Comparison of ENCODE assay signal across 23 cellular contexts in genomic region chr15:27776501-27776900, GRCh38.
DNase-seq lines count a peak whose midpoint lies in the region; ATAC-seq, FAIRE-seq and TF ChIP-seq lines count a peak whose summit lies in the region.
"Had no signal": no experiment of that assay in that cellular context is flagged by ENCODE, and none has a peak within 500 bp of the region (broad histone marks: within the 10 kb centered on the region; RNA-seq: fewer than 3 reads in every experiment).

No MANE protein-coding gene starts in this region.

- no peak overlapping the region for H3K9ac ChIP-seq in mammary epithelial cell (ENCODE audit: insufficient read depth, low read length)
- H3K9ac ChIP-seq: BLaER1 had no signal

- no peak overlapping the region for H3K4me3 Mint-ChIP-seq in activated CD4-positive, alpha-beta T cell treated with anti-CD3 and anti-CD28 coated beads, Interleukin-2, amount 10 ng/mL, durations not matched to agents 24 days and 14 days
- H3K4me3 Mint-ChIP-seq in activated CD4-positive, alpha-beta T cell treated with anti-CD3 and anti-CD28 coated beads for 36 hours = no peak overlapping the region
- no peak overlapping the region for H3K4me3 Mint-ChIP-seq in neural crest cell
- no peak overlapping the region for H3K4me3 Mint-ChIP-seq in stimulated activated effector memory CD8-positive, alpha-beta T cell treated with anti-CD3 and anti-CD28 coated beads, Interleukin-12 subunit alpha, Interleukin-12 subunit beta, amount 100 ng/mL, for 72 hours
- H3K4me3 Mint-ChIP-seq: B cell; CD4-positive, CD25-positive, alpha-beta regulatory T cell; CD8-positive, alpha-beta T cell; HFFc6 had no signal

- no peaks in the 10 kb centered on the region for H3K4me1 ChIP-seq in small intestine (ENCODE audit: control insufficient read depth in 2 of 2, insufficient read depth in 1 of 2, low read depth in 1 of 2, low read length in 1 of 2)
- H3K4me1 ChIP-seq in pancreas = no peaks in the 10 kb centered on the region
- H3K4me1 ChIP-seq in mammary epithelial cell (ENCODE audit: insufficient read depth, low read length) = no peaks in the 10 kb centered on the region
- H3K4me1 ChIP-seq: Caco-2, HAP-1 had no signal

- dilution Hi-C loops in mammary epithelial cell (cut with HindIII; ENCODE audit: low sequenced_read_pairs) = no loop called here

- in situ Hi-C loops in mammary epithelial cell (cut with MboI; ENCODE audit: low sequenced_read_pairs in 2 of 2) = no loop called here

- no peak overlapping the region for H2AFZ ChIP-seq in mammary epithelial cell (ENCODE audit: low read depth, low read length)

- H3K9me3 ChIP-seq in small intestine (ENCODE audit: control insufficient read depth, low read depth) (no peaks in the 10 kb centered on the region), pancreas (no peaks in the 10 kb centered on the region), mammary epithelial cell (replicated peaks; ENCODE audit: insufficient read depth, low read length) (peaks cover 54% of the 10 kb centered on the region)
- H3K9me3 ChIP-seq: BLaER1, HAP-1 had no signal

- WGBS in small intestine, 3 donors = 90 to 93% (median 92%) methylated on average over 15 of the region's 15 CpGs
- 75 to 83% methylated on average over 15 of the region's 15 CpGs for WGBS in pancreas, 2 donors
- 68% methylated on average over 11 of the region's 15 CpGs for WGBS in mammary epithelial cell (ENCODE audit: low coverage, missing lambda C conversion rate)

- H3K9me3 Mint-ChIP-seq in activated CD4-positive, alpha-beta T cell treated with anti-CD3 and anti-CD28 coated beads, Interleukin-2, amount 10 ng/mL, durations not matched to agents 24 days and 14 days = peaks cover 10% of the 10 kb centered on the region
- peaks cover 2% of the 10 kb centered on the region for H3K9me3 Mint-ChIP-seq in activated CD4-positive, alpha-beta T cell treated with anti-CD3 and anti-CD28 coated beads for 36 hours (ENCODE audit: low read depth)
- peaks cover 4% of the 10 kb centered on the region for H3K9me3 Mint-ChIP-seq in neural crest cell
- H3K9me3 Mint-ChIP-seq in stimulated activated effector memory CD8-positive, alpha-beta T cell treated with anti-CD3 and anti-CD28 coated beads, Interleukin-12 subunit alpha, Interleukin-12 subunit beta, amount 100 ng/mL, for 72 hours = peaks cover 16% of the 10 kb centered on the region

- H3K27me3 Mint-ChIP-seq in activated CD4-positive, alpha-beta T cell treated with anti-CD3 and anti-CD28 coated beads, Interleukin-2, amount 10 ng/mL, durations not matched to agents 24 days and 14 days = no peaks in the 10 kb centered on the region
- peaks cover 2% of the 10 kb centered on the region for H3K27me3 Mint-ChIP-seq in activated CD4-positive, alpha-beta T cell treated with anti-CD3 and anti-CD28 coated beads for 36 hours
- H3K27me3 Mint-ChIP-seq in neural crest cell (ENCODE audit: low read depth) = no peaks in the 10 kb centered on the region
- H3K27me3 Mint-ChIP-seq: B cell; CD4-positive, CD25-positive, alpha-beta regulatory T cell had no signal

- no peak overlapping the region for H3K4me3 ChIP-seq in small intestine (ENCODE audit: low read depth in 1 of 2, low read length in 2 of 2)
- no peak overlapping the region for H3K4me3 ChIP-seq in pancreas
- H3K4me3 ChIP-seq in mammary epithelial cell (replicated peaks in 1 of 3; ENCODE audit: insufficient read depth in 1 of 3, low read depth in 2 of 3, low read length in 3 of 3) = no peak overlapping the region
- H3K4me3 ChIP-seq: BLaER1, HAP-1 had no signal

- no peaks in the 10 kb centered on the region for H4K20me1 ChIP-seq in mammary epithelial cell (ENCODE audit: insufficient read depth, low read length)
- H4K20me1 ChIP-seq: BLaER1 had no signal

- no peaks in the 10 kb centered on the region for H3K79me2 ChIP-seq in mammary epithelial cell (ENCODE audit: insufficient read depth, low read length)

- CTCF ChIA-PET in activated CD4-positive, alpha-beta T cell treated with anti-CD3 and anti-CD28 coated beads for 36 hours (lab: Charles Lee) = no interaction called here
- CTCF ChIA-PET in mammary epithelial cell (lab: Charles Lee; ENCODE audit: low non-redundant PET) = no interaction called here

- intact Hi-C loops in activated CD4-positive, alpha-beta T cell treated with anti-CD3 and anti-CD28 coated beads, Interleukin-2, amount 10 ng/mL, durations not matched to agents 24 days and 14 days (cut with micrococcal nuclease) = no loop called here
- intact Hi-C loops in activated CD4-positive, alpha-beta T cell treated with anti-CD3 and anti-CD28 coated beads for 36 hours (cut with DNase I, micrococcal nuclease) = no loop called here
- intact Hi-C loops in pancreas (cut with DNase I) (no loop called here), mammary epithelial cell (cut with micrococcal nuclease) (no loop called here)

- ATAC-seq in activated CD4-positive, alpha-beta T cell treated with anti-CD3 and anti-CD28 coated beads for 36 hours = no peak
- ATAC-seq in stimulated activated effector memory CD8-positive, alpha-beta T cell treated with anti-CD3 and anti-CD28 coated beads, Interleukin-12 subunit alpha, Interleukin-12 subunit beta, amount 100 ng/mL, for 72 hours = peak; percentile 11
- no peak for ATAC-seq in pancreas
- ATAC-seq: CD8-positive, alpha-beta T cell had no signal

- H3K36me3 ChIP-seq in small intestine (ENCODE audit: control insufficient read depth in 2 of 2, insufficient read depth in 2 of 2, low read length in 2 of 2) = no peaks in the 10 kb centered on the region
- no peaks in the 10 kb centered on the region for H3K36me3 ChIP-seq in pancreas
- no peaks in the 10 kb centered on the region for H3K36me3 ChIP-seq in mammary epithelial cell (ENCODE audit: insufficient read depth, low read length)
- H3K36me3 ChIP-seq: BLaER1, HAP-1 had no signal

- no peaks in the 10 kb centered on the region for H3K36me3 Mint-ChIP-seq in activated CD4-positive, alpha-beta T cell treated with anti-CD3 and anti-CD28 coated beads, Interleukin-2, amount 10 ng/mL, durations not matched to agents 24 days and 14 days (ENCODE audit: low read depth)
- H3K36me3 Mint-ChIP-seq in activated CD4-positive, alpha-beta T cell treated with anti-CD3 and anti-CD28 coated beads for 36 hours (ENCODE audit: low read depth) = no peaks in the 10 kb centered on the region
- no peaks in the 10 kb centered on the region for H3K36me3 Mint-ChIP-seq in neural crest cell (ENCODE audit: low read depth)
- no peaks in the 10 kb centered on the region for H3K36me3 Mint-ChIP-seq in stimulated activated effector memory CD8-positive, alpha-beta T cell treated with anti-CD3 and anti-CD28 coated beads, Interleukin-12 subunit alpha, Interleukin-12 subunit beta, amount 100 ng/mL, for 72 hours
- H3K36me3 Mint-ChIP-seq: CD4-positive, CD25-positive, alpha-beta regulatory T cell; CD8-positive, alpha-beta T cell had no signal

- no peak overlapping the region for H3K4me2 ChIP-seq in mammary epithelial cell (ENCODE audit: insufficient read depth, low read depth, low read length)
- H3K4me2 ChIP-seq: BLaER1 had no signal

- peak; percentile 36 for DNase-seq in activated CD4-positive, alpha-beta T cell treated with anti-CD3 and anti-CD28 coated beads, Interleukin-2, amount 10 ng/mL, durations not matched to agents 24 days and 14 days
- no peak for DNase-seq in activated CD4-positive, alpha-beta T cell treated with anti-CD3 and anti-CD28 coated beads for 36 hours
- DNase-seq in neural crest cell (ENCODE audit: low read depth, low spot score) (no peak), small intestine (no peak), pancreas (no peak), mammary epithelial cell (no peak)
- no peak for DNase-seq in stimulated activated effector memory CD8-positive, alpha-beta T cell treated with anti-CD3 and anti-CD28 coated beads, Interleukin-12 subunit alpha, Interleukin-12 subunit beta, amount 100 ng/mL, for 72 hours (ENCODE audit: low spot score in 2 of 2)
- DNase-seq: Caco-2; CD4-positive, CD25-positive, alpha-beta regulatory T cell; CD8-positive, alpha-beta T cell; DMS153; DND-41; GOT3; HFFc6 had no signal

- no peaks in the 10 kb centered on the region for H3K4me1 Mint-ChIP-seq in activated CD4-positive, alpha-beta T cell treated with anti-CD3 and anti-CD28 coated beads, Interleukin-2, amount 10 ng/mL, durations not matched to agents 24 days and 14 days
- no peaks in the 10 kb centered on the region for H3K4me1 Mint-ChIP-seq in activated CD4-positive, alpha-beta T cell treated with anti-CD3 and anti-CD28 coated beads for 36 hours
- H3K4me1 Mint-ChIP-seq in neural crest cell = peaks cover 8% of the 10 kb centered on the region
- no peaks in the 10 kb centered on the region for H3K4me1 Mint-ChIP-seq in stimulated activated effector memory CD8-positive, alpha-beta T cell treated with anti-CD3 and anti-CD28 coated beads, Interleukin-12 subunit alpha, Interleukin-12 subunit beta, amount 100 ng/mL, for 72 hours
- H3K4me1 Mint-ChIP-seq: B cell; CD4-positive, CD25-positive, alpha-beta regulatory T cell had no signal

- no peaks in the 10 kb centered on the region for H3K27me3 ChIP-seq in small intestine (ENCODE audit: control insufficient read depth in 2 of 2, insufficient read depth in 2 of 2, low read length in 2 of 2)
- no peaks in the 10 kb centered on the region for H3K27me3 ChIP-seq in pancreas
- no peaks in the 10 kb centered on the region for H3K27me3 ChIP-seq in mammary epithelial cell (ENCODE audit: insufficient read depth, low read length)
- H3K27me3 ChIP-seq: BLaER1 had no signal

- H3K27ac ChIP-seq in small intestine (ENCODE audit: low read depth in 1 of 2, low read length in 1 of 2) (no peak overlapping the region), pancreas (no peak overlapping the region), mammary epithelial cell (ENCODE audit: insufficient read depth, low read depth, low read length) (no peak overlapping the region)
- H3K27ac ChIP-seq: 22Rv1, BLaER1, C4-2B had no signal

- no peak overlapping the region for H3K27ac Mint-ChIP-seq in activated CD4-positive, alpha-beta T cell treated with anti-CD3 and anti-CD28 coated beads, Interleukin-2, amount 10 ng/mL, durations not matched to agents 24 days and 14 days
- no peak overlapping the region for H3K27ac Mint-ChIP-seq in activated CD4-positive, alpha-beta T cell treated with anti-CD3 and anti-CD28 coated beads for 36 hours
- peak overlapping the region; percentile 45 for H3K27ac Mint-ChIP-seq in neural crest cell (ENCODE audit: unreplicated experiment)
- no peak overlapping the region for H3K27ac Mint-ChIP-seq in stimulated activated effector memory CD8-positive, alpha-beta T cell treated with anti-CD3 and anti-CD28 coated beads, Interleukin-12 subunit alpha, Interleukin-12 subunit beta, amount 100 ng/mL, for 72 hours
- H3K27ac Mint-ChIP-seq: B cell; CD4-positive, CD25-positive, alpha-beta regulatory T cell; CD8-positive, alpha-beta T cell; HFFc6 had no signal

- no peak for TF ChIP-seq CTCF in neural crest cell (conservative IDR thresholded peaks at IDR 0.05)
- TF ChIP-seq CTCF in pancreas (IDR thresholded peaks at IDR 0.05) = no peak
- TF ChIP-seq CTCF in mammary epithelial cell (conservative IDR thresholded peaks at IDR 0.05 in 1 of 2, IDR thresholded peaks at IDR 0.05 in 1 of 2; ENCODE audit: extremely low read depth in 1 of 2, insufficient read depth in 1 of 2, low read depth in 1 of 2, low read length in 2 of 2) = no peak

- POLR2A ChIA-PET in activated CD4-positive, alpha-beta T cell treated with anti-CD3 and anti-CD28 coated beads for 36 hours (lab: Charles Lee) = no interaction called here

- no peak for FAIRE-seq in small intestine (lab: Jason Lieb, UNC)
- FAIRE-seq in pancreas (lab: Jason Lieb, UNC) = no peak
- FAIRE-seq: A204.1, G401.6, GM12892, H54 had no signal

- BruUV-seq in mammary epithelial cell (replicated peaks; lab: Mats Ljungman, UMichigan) = no TSS peak
